Comparison of ENCODE assay signal across 9 cellular contexts in genomic region chr20:23049933-23050838, GRCh38. TPM values are rescaled to one million over a fixed set of nuclear protein-coding genes. Genes with fewer than 3 reads are reported as not detected.
DNase-seq lines count a peak whose midpoint lies in the region; ATAC-seq and TF ChIP-seq lines count a peak whose summit lies in the region.
"Had no signal": no experiment of that assay in that cellular context is flagged by ENCODE, and none has a peak within 500 bp of the region (broad histone marks: within the 10 kb centered on the region; RNA-seq: fewer than 3 reads in every experiment).

No MANE protein-coding gene starts in this region.

- TF ChIP-seq CTCF in epithelial cell of proximal tubule (conservative IDR thresholded peaks at IDR 0.05; ENCODE audit: low read depth, low read length): no peak

- peaks cover 15 to 46% of the 10 kb centered on the region in 2 donors for H3K27me3 ChIP-seq in muscle layer of colon (ENCODE audit: control insufficient read depth in 1 of 2, insufficient read depth in 2 of 2, low read length in 2 of 2)

- no peaks in the 10 kb centered on the region for H3K36me3 ChIP-seq in muscle layer of colon (ENCODE audit: insufficient read depth, low read length)

- H3K27ac ChIP-seq in muscle layer of colon (ENCODE audit: low read depth, low read length): no peak overlapping the region

- peak; percentile 46 for DNase-seq in ACHN
- DNase-seq in MV-4-11 (lab: John Stamatoyannopoulos, UW): peak; percentile 44
- peak; percentile 54 for DNase-seq in epithelial cell of proximal tubule (ENCODE audit: low read depth)

- H3K4me3 ChIP-seq in epithelial cell of proximal tubule (ENCODE audit: low read depth, low read length): peak overlapping the region; percentile 65
- H3K4me3 ChIP-seq in muscle layer of colon (ENCODE audit: low read depth in 1 of 2, low read length in 2 of 2): peak overlapping the region; percentile 53 to 56

- no peak overlapping the region for H3K9ac ChIP-seq in muscle layer of colon (ENCODE audit: low read length)

- ATAC-seq in HG02852 (IDR thresholded peaks at IDR 0.05; ENCODE audit: unreplicated experiment) (no peak), GM18502 (IDR thresholded peaks at IDR 0.05; ENCODE audit: poor library complexity, unreplicated experiment) (no peak), HG02973 (IDR thresholded peaks at IDR 0.05; ENCODE audit: unreplicated experiment) (no peak), HG02884 (IDR thresholded peaks at IDR 0.05; ENCODE audit: unreplicated experiment) (no peak)

- H3K9me3 ChIP-seq in muscle layer of colon (ENCODE audit: low read length): no peaks in the 10 kb centered on the region

- in situ Hi-C loops in ACHN (cut with HindIII; ENCODE audit: low pct_ligation_motif_present, low pct_unique_long_range_greater_than_20kb, low sequenced_read_pairs): no loop called here

- no peaks in the 10 kb centered on the region for H3K4me1 ChIP-seq in muscle layer of colon (ENCODE audit: insufficient read depth, low read length)

RNA-seq across cellular contexts. Expression of gene THBD, which starts 0.7 kb away (rescaled TPM):
- 6.9 and 18.9 TPM in 2 replicates for total RNA-seq in epithelial cell of proximal tubule
- total RNA-seq: SK-MEL-5 had no signal

RNA-seq across cellular contexts. Expression of gene SSTR4, which starts 15.1 kb away (rescaled TPM):
- total RNA-seq in epithelial cell of proximal tubule: not detected in 2 replicates
- total RNA-seq: SK-MEL-5 had no signal

RNA-seq across cellular contexts. Expression of gene CD93, which starts 35.9 kb away (rescaled TPM):
- 0.06 and 0.07 TPM in 2 replicates for total RNA-seq in epithelial cell of proximal tubule
- total RNA-seq: SK-MEL-5 had no signal
